8 cellular contexts compared by ENCODE assay signal in genomic region chr3:115147329-115148141, GRCh38. TPM values are rescaled to one million over a fixed set of nuclear protein-coding genes. Genes with fewer than 3 reads are reported as not detected.
DNase-seq lines count a peak whose midpoint lies in the region; ATAC-seq and TF ChIP-seq lines count a peak whose summit lies in the region.

No MANE protein-coding gene starts in this region.

- H3K23ac ChIP-seq in H9 (ENCODE audit: insufficient read length, low read depth, low read length): no peak overlapping the region

- H3K9me3 ChIP-seq in ES-I3 (ENCODE audit: control insufficient read depth, insufficient read depth, low read length) (no peaks in the 10 kb centered on the region), H9 (ENCODE audit: control insufficient read depth, low read depth, low read length) (no peaks in the 10 kb centered on the region)

- H3K56ac ChIP-seq in H9 (ENCODE audit: insufficient read length, low read depth, low read length): no peak overlapping the region

- H2BK5ac ChIP-seq in H9 (ENCODE audit: insufficient read length, low read length): no peak overlapping the region

- no peaks in the 10 kb centered on the region for H3K27me3 Mint-ChIP-seq in H9 (ENCODE audit: low read depth)
- no peaks in the 10 kb centered on the region for H3K27me3 Mint-ChIP-seq in nephron (ENCODE audit: low read depth)

- peak overlapping the region; percentile 98 for H3K14ac ChIP-seq in H9 (ENCODE audit: insufficient read depth, low read length)

- no peak overlapping the region for H2BK120ac ChIP-seq in H9 (ENCODE audit: low read depth, low read length, poor library complexity, severe bottlenecking)

- H3K36me3 ChIP-seq in ES-I3 (ENCODE audit: insufficient read depth, low read length): no peaks in the 10 kb centered on the region

- H4K8ac ChIP-seq in H9 (replicated peaks; ENCODE audit: insufficient read length, low read depth, low read length): no peak overlapping the region

- DNase-seq in H9 (peak; percentile 99), M059J (ENCODE audit: low read depth) (peak; percentile 100), SHP77 treated with DMSO at 0.1 percent for 48 hours (lab: John Stamatoyannopoulos, UW) (peak; percentile 100), activated gamma-delta T cell treated with Interleukin-2 at 50 U/mL for 16 hours (peak; percentile 98), fibroblast of the conjunctiva (ENCODE audit: low read depth) (peak; percentile 100)
- DNase-seq in stimulated activated naive CD8-positive, alpha-beta T cell treated with anti-CD3 and anti-CD28 coated beads, Interleukin-15, Interleukin-2, amounts not matched to agents 100 U/mL and 50 U/mL, for 24 hours: peak; percentile 92

- H3K79me1 ChIP-seq in H9 (ENCODE audit: insufficient read depth, low read depth, low read length, poor library complexity, severe bottlenecking): no peaks in the 10 kb centered on the region

- H3K36me3 Mint-ChIP-seq in H9 (ENCODE audit: insufficient read depth in 1 of 3, low read depth in 3 of 3) (0 out of 7 replicates have a peak, but pooled peaks cover 0 to 4% (median 0%) of the 10 kb centered on the region in 3 experiments), nephron (ENCODE audit: low read depth) (no peaks in the 10 kb centered on the region)

- no peak overlapping the region for H3K4ac ChIP-seq in H9 (ENCODE audit: low read depth, low read length)

- H3K4me3 Mint-ChIP-seq in H9 (peak overlapping the region; percentile 91 to 97), nephron (peak overlapping the region; percentile 89 to 92 (median 91))

- H3K9ac ChIP-seq in ES-I3 (ENCODE audit: low read depth, low read length) (peak overlapping the region; percentile 73), H9 (ENCODE audit: extremely low read depth, insufficient read length, low read length) (peak overlapping the region; percentile 71)

- H4K91ac ChIP-seq in H9 (ENCODE audit: insufficient read length, low read depth, low read length): no peak overlapping the region

- H3K27ac Mint-ChIP-seq in H9: peak overlapping the region; percentile 98 to 100 (median 99)
- peak overlapping the region; percentile 80 to 98 (median 95) for H3K27ac Mint-ChIP-seq in nephron

- H3K4me2 ChIP-seq in H9 (ENCODE audit: insufficient read depth, insufficient read length, low read length): peak overlapping the region; percentile 69

- no peaks in the 10 kb centered on the region for H3K79me2 ChIP-seq in H9 (ENCODE audit: insufficient read depth, low read length)

- peak overlapping the region; percentile 97 for H3K18ac ChIP-seq in H9 (ENCODE audit: insufficient read length, low read depth, low read length)

- no peak overlapping the region for H3T11ph ChIP-seq in H9 (ENCODE audit: low read length)

- no peak overlapping the region for H2AK5ac ChIP-seq in H9 (ENCODE audit: insufficient read length, low read length)

- no peak overlapping the region for H2BK15ac ChIP-seq in H9 (ENCODE audit: low read depth, low read length)

- no peaks in the 10 kb centered on the region for H4K20me1 ChIP-seq in H9 (ENCODE audit: control insufficient read depth, insufficient read depth, insufficient read length)

- H4K5ac ChIP-seq in H9 (ENCODE audit: insufficient read length, low read depth, low read length): no peak overlapping the region

- H2AFZ ChIP-seq in H9 (ENCODE audit: low read length): no peak overlapping the region

- no peak overlapping the region for H3K27ac ChIP-seq in H9 (ENCODE audit: insufficient read length, low read depth, low read length)

- H2BK12ac ChIP-seq in H9 (ENCODE audit: insufficient read length, low read depth, low read length): no peak overlapping the region

- no CpG with 5 or more reads among the region's 54 CpGs for WGBS in H9 (ENCODE audit: extremely low coverage, insufficient read length, low lambda C conversion rate)

- H3K4me1 ChIP-seq in ES-I3 (ENCODE audit: insufficient read depth, low read length) (no peaks in the 10 kb centered on the region), H9 (ENCODE audit: insufficient read depth, low read length) (no peaks in the 10 kb centered on the region)

- peaks cover 3% of the 10 kb centered on the region for H3K23me2 ChIP-seq in H9 (ENCODE audit: insufficient read length, low read depth, low read length, poor library complexity, severe bottlenecking)

- H2BK20ac ChIP-seq in H9 (ENCODE audit: low read depth, low read length, poor library complexity, severe bottlenecking): no peak overlapping the region

- H3K9me3 Mint-ChIP-seq in H9: peaks cover 0 to 3% of the 10 kb centered on the region in 2 experiments; a peak in 1 of 5 replicates
- H3K9me3 Mint-ChIP-seq in nephron: no peaks in the 10 kb centered on the region

- no peaks in the 10 kb centered on the region for H3K27me3 ChIP-seq in H9 (ENCODE audit: insufficient read depth, low read length)

- peak; percentile 88 for ATAC-seq in stimulated activated naive CD8-positive, alpha-beta T cell treated with anti-CD3 and anti-CD28 coated beads, Interleukin-15, Interleukin-2, amounts not matched to agents 100 U/mL and 50 U/mL, for 24 hours

- TF ChIP-seq CTCF in H9 (conservative IDR thresholded peaks at IDR 0.05) (no peak), nephron (IDR thresholded peaks at IDR 0.05; ENCODE audit: unreplicated experiment in 3 of 3) (no peak)

- peaks cover 14 to 16% of the 10 kb centered on the region in 2 experiments for H3K4me1 Mint-ChIP-seq in H9
- H3K4me1 Mint-ChIP-seq in nephron: peaks cover 16% of the 10 kb centered on the region

RNA-seq across cellular contexts. Expression of gene ZBTB20, which starts 0.4 kb away (rescaled TPM):
- 0.66 and 0.70 TPM in 2 replicates for total RNA-seq in H9 (2021)
- 20.0 and 25.9 TPM in 2 replicates for total RNA-seq in M059J (2014; rRNA removed; shearing (Covaris generic))

Comparison
In these comparisons a context has a peak if more than half of its experiments do, and no peak if none do; other contexts are left out.
1. RNA of gene ZBTB20, which starts 0.4 kb away (total RNA-seq): 20.0 to 25.9 TPM in M059J; 0.66 to 0.70 TPM in H9; every median in the first group is over 10 times any median in the second.
2. Peak in every context shown above with its lines, with median percentiles within 50 percentile points of each other: DNase-seq.